10 cellular contexts compared by ENCODE assay signal in genomic region chr7:98802781-98803110, GRCh38.
DNase-seq lines count a peak whose midpoint lies in the region; ATAC-seq and TF ChIP-seq lines count a peak whose summit lies in the region.
"Had no signal": no experiment of that assay in that cellular context is flagged by ENCODE, and none has a peak within 500 bp of the region (broad histone marks: within the 10 kb centered on the region; RNA-seq: fewer than 3 reads in every experiment).

No MANE protein-coding gene starts in this region.

- H2AFZ ChIP-seq in Karpas-422 (ENCODE audit: low read length): no peak overlapping the region

- H3K36me3 ChIP-seq in DOHH2 (ENCODE audit: control insufficient read depth, low read length): no peaks in the 10 kb centered on the region
- H3K36me3 ChIP-seq in Karpas-422 (ENCODE audit: insufficient read depth, low read length): no peaks in the 10 kb centered on the region
- H3K36me3 ChIP-seq: ovary had no signal

- H3K4me2 ChIP-seq in DOHH2 (ENCODE audit: low read length): peak overlapping the region; percentile 39
- H3K4me2 ChIP-seq in Karpas-422 (ENCODE audit: low read depth, low read length, poor library complexity, severe bottlenecking): peak overlapping the region; percentile 58

- peak; percentile 21 for ATAC-seq in GM19397 (IDR thresholded peaks at IDR 0.05; ENCODE audit: unreplicated experiment)
- ATAC-seq in HG02870 (IDR thresholded peaks at IDR 0.05; ENCODE audit: unreplicated experiment): peak; percentile 40
- ATAC-seq in left cardiac atrium: no peak

- H3K9me2 ChIP-seq in DOHH2 (replicated peaks; ENCODE audit: control insufficient read depth, low read length): no peaks in the 10 kb centered on the region
- H3K9me2 ChIP-seq in Karpas-422 (replicated peaks; ENCODE audit: insufficient read depth, low read length): no peaks in the 10 kb centered on the region

- peak overlapping the region; percentile 22; the same call in 1 of the 2 replicates for H3K9ac ChIP-seq in Karpas-422 (ENCODE audit: low read length)

- H3K27ac ChIP-seq in DOHH2 (ENCODE audit: low read depth, low read length) (no peak overlapping the region), Karpas-422 (ENCODE audit: low read length) (peak overlapping the region; percentile 58)
- H3K27ac ChIP-seq: ovary had no signal

- H3K4me3 ChIP-seq in DOHH2 (ENCODE audit: low read length): no peak overlapping the region
- peak overlapping the region; percentile 42; the same call in 1 of the 2 replicates for H3K4me3 ChIP-seq in Karpas-422 (ENCODE audit: low read length)
- no peak overlapping the region for H3K4me3 ChIP-seq in foreskin fibroblast (ENCODE audit: low read depth in 1 of 2, low read length in 2 of 2)
- H3K4me3 ChIP-seq: ovary had no signal

- H3K79me2 ChIP-seq in DOHH2 (ENCODE audit: control insufficient read depth, low read length): no peaks in the 10 kb centered on the region
- H3K79me2 ChIP-seq in Karpas-422 (ENCODE audit: low read length): no peaks in the 10 kb centered on the region

- no peaks in the 10 kb centered on the region for H3K9me3 ChIP-seq in DOHH2 (ENCODE audit: control insufficient read depth, insufficient read depth, low read length)
- H3K9me3 ChIP-seq in Karpas-422 (ENCODE audit: low read length): peaks cover 12% of the 10 kb centered on the region
- H3K9me3 ChIP-seq: ovary had no signal

- TF ChIP-seq CTCF in DOHH2 (IDR thresholded peaks at IDR 0.05; ENCODE audit: low read depth, low read length, poor library complexity, severe bottlenecking): no peak
- no peak for TF ChIP-seq CTCF in foreskin fibroblast (IDR thresholded peaks at IDR 0.05; ENCODE audit: low read depth, low read length)

- H3K4me1 ChIP-seq in DOHH2 (ENCODE audit: control insufficient read depth, low read length) (peaks cover 17% of the 10 kb centered on the region), Karpas-422 (ENCODE audit: low read length) (peaks cover 18% of the 10 kb centered on the region)

- H3F3A ChIP-seq in DOHH2 (ENCODE audit: control insufficient read depth, insufficient read depth): no peaks in the 10 kb centered on the region

- DNase-seq in Karpas-422 (peak; percentile 71), AML-193 (lab: John Stamatoyannopoulos, UW) (no peak), foreskin fibroblast (no peak), left cardiac atrium (no peak)
- DNase-seq in activated CD4-positive, CD25-positive, alpha-beta regulatory T cell (lab: John Stamatoyannopoulos, UW): no peak
- DNase-seq: activated naive CD8-positive, alpha-beta T cell treated with anti-CD3 and anti-CD28 coated beads, Interleukin-2, amount 10 ng/mL, durations not matched to agents 7 days and 5 days; ovary had no signal

- intact Hi-C loops in left cardiac atrium (cut with DNase I): no loop called here

- H4K20me1 ChIP-seq in DOHH2 (ENCODE audit: control insufficient read depth, insufficient read depth, low read depth, low read length): no peaks in the 10 kb centered on the region
- H4K20me1 ChIP-seq in Karpas-422 (ENCODE audit: insufficient read depth, low read depth, low read length): no peaks in the 10 kb centered on the region

- H3K27me3 ChIP-seq in DOHH2 (ENCODE audit: control insufficient read depth, low read length): peaks cover 29% of the 10 kb centered on the region
- peaks cover 3% of the 10 kb centered on the region; the same call in 1 of the 2 replicates for H3K27me3 ChIP-seq in Karpas-422 (ENCODE audit: low read length)
- H3K27me3 ChIP-seq: ovary had no signal

Comparison
In these comparisons a context has a peak if more than half of its experiments do, and no peak if none do; other contexts are left out.
1. ATAC-seq: peak in GM19397 (single experiment) and HG02870 (single experiment); none in left cardiac atrium (0 of 2).